17 cellular contexts compared by ENCODE assay signal in the genomic region with DNA sequence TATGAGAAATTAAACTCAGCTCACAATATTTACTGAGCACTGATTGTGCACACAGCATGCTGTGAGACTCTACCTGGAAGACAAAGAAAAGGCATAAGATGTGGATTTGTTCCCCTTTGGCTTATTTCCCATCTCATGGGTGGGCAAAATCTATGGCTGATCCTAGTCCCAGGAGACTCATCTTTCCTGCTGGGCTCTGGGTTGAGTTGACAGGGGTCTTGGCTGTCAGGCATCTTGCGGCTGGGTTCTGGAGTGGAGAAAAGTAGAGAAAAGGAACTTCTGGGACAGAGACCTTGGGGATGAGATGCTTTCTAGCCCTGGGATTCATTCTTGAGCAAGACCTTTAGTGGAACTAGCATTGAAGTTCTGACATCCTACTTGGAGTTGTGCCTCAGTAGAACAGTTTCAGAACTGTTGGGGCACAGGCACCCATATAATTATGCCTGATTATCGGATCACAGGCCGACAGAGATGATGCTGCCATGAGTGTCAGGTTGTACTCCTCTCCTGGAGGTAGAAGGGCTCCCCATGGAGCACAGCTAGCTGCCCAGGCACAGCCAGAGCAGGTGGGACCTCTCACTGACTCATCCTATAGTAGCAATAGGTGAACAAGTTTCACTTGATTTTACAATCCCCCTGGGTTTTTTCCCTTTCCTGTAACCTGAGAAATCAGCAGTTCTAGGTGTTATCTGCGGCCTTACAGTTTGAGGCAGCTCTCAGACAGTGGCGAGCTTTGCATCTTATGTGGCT.
"Had no signal": no experiment of that assay in that cellular context is flagged by ENCODE, and none has a peak within 500 bp of the region (broad histone marks: within the 10 kb centered on the region; RNA-seq: fewer than 3 reads in every experiment).

No MANE protein-coding gene starts in this region.

- H3K27ac ChIP-seq: coronary artery, foreskin keratinocyte, spleen, tibial artery, upper lobe of right lung had no signal

- H3K36me3 ChIP-seq: spleen, tibial artery, upper lobe of right lung had no signal

- ATAC-seq: foreskin keratinocyte; left colon; naive thymus-derived CD4-positive, alpha-beta T cell; sciatic nerve; stimulated activated memory B cell treated with anti-CD40 and anti-IgM and Interleukin-4, amounts not matched to agents 10 μg/mL and 1 μg/mL and 100 μg/mL, for 72 hours; upper lobe of right lung had no signal

- H3K4me3 ChIP-seq: coronary artery, spleen, tibial artery, upper lobe of right lung had no signal

- H3K9me3 ChIP-seq: spleen, tibial artery, upper lobe of right lung had no signal

- DNase-seq: effector CD4-positive, alpha-beta T cell; endodermal cell; foreskin keratinocyte; left colon; mesendoderm; naive thymus-derived CD4-positive, alpha-beta T cell; nephron progenitor cell; posterior cingulate gyrus; spleen; stimulated activated CD4-positive, alpha-beta T cell treated with anti-CD3 and anti-CD28 coated beads, Interleukin-15, amount 100 ng/mL, for 24 hours; stimulated activated CD4-positive, alpha-beta T cell treated with anti-CD3 and anti-CD28 coated beads, Interleukin-1b, Interleukin-23, amount 100 ng/mL, for 48 hours; stimulated activated CD4-positive, alpha-beta T cell treated with anti-CD3 and anti-CD28 coated beads, Interleukin-4, amount 100 ng/mL, for 24 hours; tibial artery; upper lobe of right lung had no signal

- H3K4me1 ChIP-seq: foreskin keratinocyte, spleen, tibial artery, upper lobe of right lung had no signal

- H3K27me3 ChIP-seq: foreskin keratinocyte, spleen, tibial artery, upper lobe of right lung had no signal
